ENCODE assay signal across 8 cellular contexts in the genomic region with DNA sequence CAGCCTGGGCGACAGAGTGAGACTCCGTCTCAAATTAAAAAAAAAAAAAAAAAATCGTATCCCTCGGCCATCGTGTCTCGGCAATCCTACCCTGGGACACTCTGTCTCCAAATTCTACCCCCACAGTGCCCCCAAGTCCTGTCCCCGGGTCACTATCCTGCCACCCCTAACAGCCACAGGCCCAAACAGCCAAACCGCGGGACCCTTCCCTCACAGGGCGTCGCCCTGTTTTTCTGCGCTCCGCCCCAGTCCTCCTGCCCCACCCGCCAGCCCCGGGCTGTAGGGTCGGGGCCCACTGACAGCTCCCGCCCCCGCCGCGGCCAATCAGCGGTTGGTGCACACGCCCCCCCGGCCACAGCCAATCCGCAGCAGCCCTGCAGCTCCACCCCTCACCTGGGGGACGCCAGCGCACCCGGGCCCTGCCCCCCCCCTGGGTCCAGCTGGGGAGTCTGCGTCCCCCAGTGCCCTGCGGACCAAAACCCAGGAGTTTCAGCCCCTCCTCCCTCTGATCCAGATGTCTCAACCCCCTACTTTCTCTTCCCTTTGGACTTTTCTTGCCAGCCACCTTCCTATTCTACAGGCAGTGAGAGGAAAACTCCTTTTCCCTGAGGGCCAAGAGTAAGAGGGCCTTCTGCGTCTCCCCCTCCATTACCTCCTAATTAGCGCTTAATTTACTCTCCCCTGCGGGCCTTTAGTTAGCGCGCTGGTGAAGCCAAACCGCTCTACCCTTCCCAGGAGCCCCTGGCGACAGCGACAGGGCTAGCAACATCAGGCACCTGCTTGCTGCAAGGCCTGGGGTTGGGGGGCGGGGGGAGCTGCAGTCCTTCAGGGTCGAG. TPM values are rescaled to one million over a fixed set of nuclear protein-coding genes. Genes with fewer than 3 reads are reported as not detected.
DNase-seq lines count a peak whose midpoint lies in the region; FAIRE-seq and TF ChIP-seq lines count a peak whose summit lies in the region.
"Had no signal": no experiment of that assay in that cellular context is flagged by ENCODE, and none has a peak within 500 bp of the region (broad histone marks: within the 10 kb centered on the region; RNA-seq: fewer than 3 reads in every experiment).

No MANE protein-coding gene starts in this region.

- H3K36me3 ChIP-seq in suprapubic skin = peaks cover 4% of the 10 kb centered on the region
- H3K36me3 ChIP-seq: neutrophil had no signal

- H3K27me3 Mint-ChIP-seq in nephron (ENCODE audit: low read depth) = no peaks in the 10 kb centered on the region

- DNase-seq in HTR-8/SVneo (ENCODE audit: insufficient read length, low spot score) (peak; percentile 61), OCI-M1 (lab: John Stamatoyannopoulos, UW) (peak; percentile 90), activated gamma-delta T cell treated with Interleukin-2 at 50 U/mL for 16 hours (peak; percentile 47), fibroblast of villous mesenchyme (ENCODE audit: low read depth) (peak; percentile 68), suprapubic skin (ENCODE audit: low spot score in 2 of 2) (peak; percentile 93 to 95)

- peak overlapping the region; percentile 86 for H3K27ac ChIP-seq in suprapubic skin
- H3K27ac ChIP-seq: neutrophil had no signal

- WGBS in suprapubic skin = 11% methylated on average over 31 of the region's 39 CpGs

- H3K4me1 ChIP-seq in suprapubic skin = peaks cover 41% of the 10 kb centered on the region

- no peak for TF ChIP-seq CTCF in fibroblast of villous mesenchyme (IDR thresholded peaks at IDR 0.05; ENCODE audit: insufficient read depth, low read depth, low read length)
- no peak for TF ChIP-seq CTCF in nephron (IDR thresholded peaks at IDR 0.05; ENCODE audit: unreplicated experiment in 3 of 3)
- no peak for TF ChIP-seq CTCF in suprapubic skin (IDR thresholded peaks at IDR 0.05)

- H3K4me3 ChIP-seq in fibroblast of villous mesenchyme (ENCODE audit: low read depth, low read length) (peak overlapping the region; percentile 76), suprapubic skin (peak overlapping the region; percentile 71)

- no peaks in the 10 kb centered on the region for H3K9me3 Mint-ChIP-seq in nephron

- peak; percentile 54 for FAIRE-seq in HTR-8/SVneo (lab: Jason Lieb, UNC)

- no peaks in the 10 kb centered on the region for H3K27me3 ChIP-seq in suprapubic skin

- no peaks in the 10 kb centered on the region for H3K9me3 ChIP-seq in suprapubic skin
- H3K9me3 ChIP-seq: neutrophil had no signal

- H3K4me1 Mint-ChIP-seq in nephron = peaks cover 29% of the 10 kb centered on the region

- peak; percentile 67 for TF ChIP-seq EP300 in suprapubic skin (IDR thresholded peaks at IDR 0.05)

- peak overlapping the region; percentile 84 to 90 (median 89) for H3K4me3 Mint-ChIP-seq in nephron

- H3K36me3 Mint-ChIP-seq in nephron (ENCODE audit: low read depth) = peaks cover 4% of the 10 kb centered on the region

- TF ChIP-seq POLR2A in GM15510 (IDR thresholded peaks at IDR 0.05; ENCODE audit: borderline replicate concordance, extremely low read depth, insufficient read length) (peak; percentile 37), suprapubic skin (IDR thresholded peaks at IDR 0.05) (peak in 1 of 2 donors; percentile 32)

- peak overlapping the region; percentile 49 to 96 (median 85) for H3K27ac Mint-ChIP-seq in nephron

RNA-seq across cellular contexts. Expression of gene BCAT2, which starts 1.5 kb away (rescaled TPM):
- total RNA-seq in fibroblast of villous mesenchyme (30.3 and 31.5 TPM in 2 replicates), suprapubic skin (10 to 100 TPM; 33.5 to 50.6 (median 38.1) TPM)

RNA-seq across cellular contexts. Expression of gene HSD17B14, which starts 24.0 kb away (rescaled TPM):
- 12.2 and 13.8 TPM in 2 replicates for total RNA-seq in fibroblast of villous mesenchyme
- 1 to 10 TPM; 2.5 to 3.4 (median 3.1) TPM for total RNA-seq in suprapubic skin

RNA-seq across cellular contexts. Expression of gene PLEKHA4, which starts 56.1 kb away (rescaled TPM):
- total RNA-seq in fibroblast of villous mesenchyme = 6.0 and 12.2 TPM in 2 replicates
- 1 to 10 TPM; 2.8 to 5.1 (median 5.0) TPM for total RNA-seq in suprapubic skin

RNA-seq across cellular contexts. Expression of gene FGF21, which starts 57.0 kb away (rescaled TPM):
- total RNA-seq in fibroblast of villous mesenchyme (not detected in 2 replicates), suprapubic skin (not detected)

RNA-seq across cellular contexts. Expression of gene FUT1, which starts 59.9 kb away (rescaled TPM):
- under 0.01 TPM in 2 replicates for total RNA-seq in fibroblast of villous mesenchyme
- 1 to 10 TPM; 1.2 to 3.9 (median 2.6) TPM for total RNA-seq in suprapubic skin

Comparison
In these comparisons a context has a peak if more than half of its experiments do, and no peak if none do; other contexts are left out.
1. Peak in every context shown above with its lines: DNase-seq, H3K4me3 ChIP-seq and H3K27ac ChIP-seq.